ENCODE assay signal across 21 cellular contexts in genomic region chr2:237894396-237894979, GRCh38. TPM values are rescaled to one million over a fixed set of nuclear protein-coding genes. Genes with fewer than 3 reads are reported as not detected.
DNase-seq lines count a peak whose midpoint lies in the region; ATAC-seq and TF ChIP-seq lines count a peak whose summit lies in the region.
"Had no signal": no experiment of that assay in that cellular context is flagged by ENCODE, and none has a peak within 500 bp of the region (broad histone marks: within the 10 kb centered on the region; RNA-seq: fewer than 3 reads in every experiment).

No MANE protein-coding gene starts in this region.

- no peaks in the 10 kb centered on the region for H3K79me2 ChIP-seq in GM23248 (ENCODE audit: insufficient read depth)

- peaks cover 83% of the 10 kb centered on the region for H3K4me1 Mint-ChIP-seq in dendritic cell treated with granulocyte-macrophage colony-stimulating factor and Interleukin-4, amounts not matched to agents 40 ng/mL and 50 ng/mL, for 4 days (ENCODE audit: low read depth)

- H3K4me3 ChIP-seq in left ventricle myocardium inferior = no peak overlapping the region
- H3K4me3 ChIP-seq in psoas muscle = no peak overlapping the region
- H3K4me3 ChIP-seq in GM23248 = no peak overlapping the region
- H3K4me3 ChIP-seq: breast epithelium, GM12878, K562, left lung, ovary, SK-N-MC had no signal

- 88 to 93% (median 91%) methylated on average over 14 to 15 of the region's 15 CpGs for WGBS in psoas muscle, 3 donors
- WGBS in GM23248 (ENCODE audit: low coverage in 1 of 2, low lambda C conversion rate in 2 of 2, missing lambda C conversion rate in 2 of 2), 2 experiments = 93% methylated on average over 12 to 15 of the region's 15 CpGs

- no peaks in the 10 kb centered on the region for H3F3A ChIP-seq in GM23248 (ENCODE audit: insufficient read depth)

- H3K27ac Mint-ChIP-seq in dendritic cell treated with granulocyte-macrophage colony-stimulating factor and Interleukin-4, amounts not matched to agents 40 ng/mL and 50 ng/mL, for 4 days = peak overlapping the region; percentile 85

- H3K27me3 ChIP-seq in left ventricle myocardium inferior (ENCODE audit: low read depth) = no peaks in the 10 kb centered on the region
- H3K27me3 ChIP-seq in psoas muscle (ENCODE audit: insufficient read depth in 3 of 3, low read length in 2 of 3) = no peaks in the 10 kb centered on the region
- no peaks in the 10 kb centered on the region for H3K27me3 ChIP-seq in GM23248 (replicated peaks; ENCODE audit: insufficient read depth)
- H3K27me3 ChIP-seq: breast epithelium, left lung, ovary had no signal

- H3K9me3 Mint-ChIP-seq in dendritic cell treated with granulocyte-macrophage colony-stimulating factor and Interleukin-4, amounts not matched to agents 40 ng/mL and 50 ng/mL, for 4 days = no peaks in the 10 kb centered on the region

- H3K36me3 ChIP-seq in left ventricle myocardium inferior (no peaks in the 10 kb centered on the region), psoas muscle (ENCODE audit: insufficient read depth in 1 of 2, low read depth in 1 of 2) (no peaks in the 10 kb centered on the region), GM23248 (ENCODE audit: low read depth) (no peaks in the 10 kb centered on the region)
- H3K36me3 ChIP-seq: breast epithelium, left lung, ovary had no signal

- peaks cover 65% of the 10 kb centered on the region for H3K4me1 ChIP-seq in left ventricle myocardium inferior
- H3K4me1 ChIP-seq in psoas muscle = peaks cover 57% of the 10 kb centered on the region
- H3K4me1 ChIP-seq in GM23248 (ENCODE audit: insufficient read depth) = 0 out of 2 replicates have a peak, but pooled peaks cover 4% of the 10 kb centered on the region

- no peaks in the 10 kb centered on the region for H4K20me1 ChIP-seq in GM23248 (ENCODE audit: insufficient read depth)

- ATAC-seq in psoas muscle = no peak
- no peak for ATAC-seq in HG03354 (IDR thresholded peaks at IDR 0.05; ENCODE audit: poor library complexity, severe bottlenecking, unreplicated experiment)
- no peak for ATAC-seq in SK-N-SH treated with all-trans-retinoic acid at 6 μM for 48 hours
- ATAC-seq: GM12878, K562, left lung had no signal

- intact Hi-C loops in left ventricle myocardium inferior (cut with micrococcal nuclease) (no loop called here), cardiac septum (cut with DNase I) (no loop called here), psoas muscle (cut with DNase I) (loop anchor here in 1 of 2 donors (10.0 kb wide), 1 partner anchor 800 kb away; no protein-coding TSS in a partner anchor)
- intact Hi-C loops in dendritic cell treated with granulocyte-macrophage colony-stimulating factor and Interleukin-4, amounts not matched to agents 40 ng/mL and 50 ng/mL, for 4 days (cut with micrococcal nuclease) = no loop called here

- DNase-seq in left ventricle myocardium inferior = no peak
- DNase-seq in cardiac septum (ENCODE audit: low spot score) = no peak
- no peak for DNase-seq in psoas muscle
- no peak for DNase-seq in GM23248
- DNase-seq in amygdala (lab: John Stamatoyannopoulos, UW) = no peak
- DNase-seq: activated CD4-positive, alpha-beta T cell treated with anti-CD3 and anti-CD28 coated beads for 48 hours; activated naive CD4-positive, alpha-beta T cell treated with anti-CD3 and anti-CD28 coated beads, Interleukin-2, amount 50 U/mL, for 16 hours; COR-L47; effector CD8-positive, alpha-beta T cell; NCI-H1436; OCI-M1; stimulated activated naive CD4-positive, alpha-beta T cell had no signal

- peaks cover 70% of the 10 kb centered on the region for H3K36me3 Mint-ChIP-seq in dendritic cell treated with granulocyte-macrophage colony-stimulating factor and Interleukin-4, amounts not matched to agents 40 ng/mL and 50 ng/mL, for 4 days (ENCODE audit: low read depth)

- H3K9me3 ChIP-seq in left ventricle myocardium inferior (replicated peaks) (no peaks in the 10 kb centered on the region), psoas muscle (no peaks in the 10 kb centered on the region), GM23248 (ENCODE audit: low read depth) (no peaks in the 10 kb centered on the region)
- H3K9me3 ChIP-seq: breast epithelium, left lung, ovary had no signal

- no peaks in the 10 kb centered on the region for H3K27me3 Mint-ChIP-seq in dendritic cell treated with granulocyte-macrophage colony-stimulating factor and Interleukin-4, amounts not matched to agents 40 ng/mL and 50 ng/mL, for 4 days

- TF ChIP-seq CTCF in left ventricle myocardium inferior (IDR thresholded peaks at IDR 0.05; ENCODE audit: borderline replicate concordance) (no peak), psoas muscle (IDR thresholded peaks at IDR 0.05) (no peak)

- no peak overlapping the region for H2AFZ ChIP-seq in GM23248

- in situ Hi-C loops in GM23248 (cut with MboI) = no loop called here

- no peak overlapping the region for H3K4me2 ChIP-seq in GM23248 (ENCODE audit: unreplicated experiment)

- H3K4me3 Mint-ChIP-seq in dendritic cell treated with granulocyte-macrophage colony-stimulating factor and Interleukin-4, amounts not matched to agents 40 ng/mL and 50 ng/mL, for 4 days = no peak overlapping the region

- peak overlapping the region; percentile 96 for H3K27ac ChIP-seq in left ventricle myocardium inferior (replicated peaks)
- peak overlapping the region; percentile 98 for H3K27ac ChIP-seq in psoas muscle
- H3K27ac ChIP-seq in GM23248 = no peak overlapping the region
- H3K27ac ChIP-seq: breast epithelium, left lung, ovary, SK-N-MC had no signal

- H3K9ac ChIP-seq in GM23248 = no peak overlapping the region

- no peaks in the 10 kb centered on the region for H3K9me2 ChIP-seq in GM23248 (ENCODE audit: insufficient read depth)

TF ChIP-seq in SK-N-SH treated with all-trans-retinoic acid at 6 μM for 48 hours, 23 proteins besides CTCF, POLR2A, EP300 and RAD21 (continues in another document):
- no peak for TF ChIP-seq SNAI2 (CRISPR knock-in tag; IDR thresholded peaks at IDR 0.05)
- TF ChIP-seq, protein P1, sequence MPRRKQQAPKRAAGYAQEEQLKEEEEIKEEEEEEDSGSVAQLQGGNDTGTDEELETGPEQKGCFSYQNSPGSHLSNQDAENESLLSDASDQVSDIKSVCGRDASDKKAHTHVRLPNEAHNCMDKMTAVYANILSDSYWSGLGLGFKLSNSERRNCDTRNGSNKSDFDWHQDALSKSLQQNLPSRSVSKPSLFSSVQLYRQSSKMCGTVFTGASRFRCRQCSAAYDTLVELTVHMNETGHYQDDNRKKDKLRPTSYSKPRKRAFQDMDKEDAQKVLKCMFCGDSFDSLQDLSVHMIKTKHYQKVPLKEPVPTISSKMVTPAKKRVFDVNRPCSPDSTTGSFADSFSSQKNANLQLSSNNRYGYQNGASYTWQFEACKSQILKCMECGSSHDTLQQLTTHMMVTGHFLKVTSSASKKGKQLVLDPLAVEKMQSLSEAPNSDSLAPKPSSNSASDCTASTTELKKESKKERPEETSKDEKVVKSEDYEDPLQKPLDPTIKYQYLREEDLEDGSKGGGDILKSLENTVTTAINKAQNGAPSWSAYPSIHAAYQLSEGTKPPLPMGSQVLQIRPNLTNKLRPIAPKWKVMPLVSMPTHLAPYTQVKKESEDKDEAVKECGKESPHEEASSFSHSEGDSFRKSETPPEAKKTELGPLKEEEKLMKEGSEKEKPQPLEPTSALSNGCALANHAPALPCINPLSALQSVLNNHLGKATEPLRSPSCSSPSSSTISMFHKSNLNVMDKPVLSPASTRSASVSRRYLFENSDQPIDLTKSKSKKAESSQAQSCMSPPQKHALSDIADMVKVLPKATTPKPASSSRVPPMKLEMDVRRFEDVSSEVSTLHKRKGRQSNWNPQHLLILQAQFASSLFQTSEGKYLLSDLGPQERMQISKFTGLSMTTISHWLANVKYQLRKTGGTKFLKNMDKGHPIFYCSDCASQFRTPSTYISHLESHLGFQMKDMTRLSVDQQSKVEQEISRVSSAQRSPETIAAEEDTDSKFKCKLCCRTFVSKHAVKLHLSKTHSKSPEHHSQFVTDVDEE (CRISPR knock-in tag; IDR thresholded peaks at IDR 0.05) = no peak
- TF ChIP-seq RARB (CRISPR knock-in tag; IDR thresholded peaks at IDR 0.05) = no peak
- no peak for TF ChIP-seq ZFP30 (CRISPR knock-in tag; IDR thresholded peaks at IDR 0.05)
- TF ChIP-seq, protein P2, sequence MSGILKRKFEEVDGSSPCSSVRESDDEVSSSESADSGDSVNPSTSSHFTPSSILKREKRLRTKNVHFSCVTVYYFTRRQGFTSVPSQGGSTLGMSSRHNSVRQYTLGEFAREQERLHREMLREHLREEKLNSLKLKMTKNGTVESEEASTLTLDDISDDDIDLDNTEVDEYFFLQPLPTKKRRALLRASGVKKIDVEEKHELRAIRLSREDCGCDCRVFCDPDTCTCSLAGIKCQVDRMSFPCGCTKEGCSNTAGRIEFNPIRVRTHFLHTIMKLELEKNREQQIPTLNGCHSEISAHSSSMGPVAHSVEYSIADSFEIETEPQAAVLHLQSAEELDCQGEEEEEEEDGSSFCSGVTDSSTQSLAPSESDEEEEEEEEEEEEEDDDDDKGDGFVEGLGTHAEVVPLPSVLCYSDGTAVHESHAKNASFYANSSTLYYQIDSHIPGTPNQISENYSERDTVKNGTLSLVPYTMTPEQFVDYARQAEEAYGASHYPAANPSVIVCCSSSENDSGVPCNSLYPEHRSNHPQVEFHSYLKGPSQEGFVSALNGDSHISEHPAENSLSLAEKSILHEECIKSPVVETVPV (CRISPR knock-in tag; IDR thresholded peaks at IDR 0.05) = no peak
- no peak for TF ChIP-seq PPARA (CRISPR knock-in tag; IDR thresholded peaks at IDR 0.05; ENCODE audit: borderline replicate concordance)
- no peak for TF ChIP-seq ZNF70 (CRISPR knock-in tag; IDR thresholded peaks at IDR 0.05)
- no peak for TF ChIP-seq BACH2 (CRISPR knock-in tag; IDR thresholded peaks at IDR 0.05; ENCODE audit: borderline replicate concordance)
- TF ChIP-seq ESRRG (CRISPR knock-in tag; IDR thresholded peaks at IDR 0.05) = no peak
- TF ChIP-seq, protein P3, sequence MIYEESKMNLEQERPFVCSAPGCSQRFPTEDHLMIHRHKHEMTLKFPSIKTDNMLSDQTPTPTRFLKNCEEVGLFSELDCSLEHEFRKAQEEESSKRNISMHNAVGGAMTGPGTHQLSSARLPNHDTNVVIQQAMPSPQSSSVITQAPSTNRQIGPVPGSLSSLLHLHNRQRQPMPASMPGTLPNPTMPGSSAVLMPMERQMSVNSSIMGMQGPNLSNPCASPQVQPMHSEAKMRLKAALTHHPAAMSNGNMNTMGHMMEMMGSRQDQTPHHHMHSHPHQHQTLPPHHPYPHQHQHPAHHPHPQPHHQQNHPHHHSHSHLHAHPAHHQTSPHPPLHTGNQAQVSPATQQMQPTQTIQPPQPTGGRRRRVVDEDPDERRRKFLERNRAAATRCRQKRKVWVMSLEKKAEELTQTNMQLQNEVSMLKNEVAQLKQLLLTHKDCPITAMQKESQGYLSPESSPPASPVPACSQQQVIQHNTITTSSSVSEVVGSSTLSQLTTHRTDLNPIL (CRISPR knock-in tag; IDR thresholded peaks at IDR 0.05; ENCODE audit: low read depth) = no peak
- TF ChIP-seq ZFP3 (CRISPR knock-in tag; IDR thresholded peaks at IDR 0.05) = no peak

RNA-seq across cellular contexts. Expression of gene RAMP1, which starts 35.1 kb away (rescaled TPM):
- total RNA-seq in left ventricle myocardium inferior (168 TPM), cardiac septum (253 TPM), psoas muscle (100 to 1,000 TPM in 1 of 4 donors, 10 to 100 TPM in 3; 32.8 to 105 (median 91.2) TPM)
- polyA plus RNA-seq in psoas muscle (100 to 1,000 TPM in 2 of 3 donors, 10 to 100 TPM in 1; 86.5 to 367 (median 303) TPM), GM23248 (2016; fragmentation: Nextera tagmentation; extraction: Ambion mirVana) (11.1 and 11.8 TPM in 2 replicates)
- 4.1 and 4.8 TPM in 2 replicates for total RNA-seq in GM23248 (2014; rRNA removed; shearing (Covaris generic))
